In the genomic region with DNA sequence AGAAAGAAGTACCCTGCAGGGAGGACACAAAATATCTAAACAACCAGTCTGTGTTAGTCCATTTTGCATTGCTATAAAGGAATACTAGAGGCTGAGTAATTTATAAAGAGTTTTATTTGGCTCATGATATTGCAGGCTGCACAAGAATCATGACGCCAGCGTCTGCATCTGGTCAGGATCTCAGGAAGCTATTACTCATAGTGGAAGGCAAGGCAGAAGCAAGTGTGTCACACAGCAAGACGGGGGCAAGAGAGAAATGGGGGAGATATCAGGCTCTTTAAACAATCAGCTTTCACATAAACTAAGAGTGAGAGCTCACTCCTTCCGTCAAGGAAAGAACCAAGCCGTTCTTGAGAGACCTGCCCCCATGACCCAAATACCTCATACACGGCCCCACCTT, we compare ENCODE assay signal across 21 cellular contexts.
DNase-seq lines count a peak whose midpoint lies in the region; ATAC-seq and TF ChIP-seq lines count a peak whose summit lies in the region.
"Had no signal": no experiment of that assay in that cellular context is flagged by ENCODE, and none has a peak within 500 bp of the region (broad histone marks: within the 10 kb centered on the region; RNA-seq: fewer than 3 reads in every experiment).

No MANE protein-coding gene starts in this region.

- H3K27me3 ChIP-seq in Caco-2 (replicated peaks; ENCODE audit: control insufficient read depth, insufficient read depth, low read length), result no peaks in the 10 kb centered on the region
- H3K27me3 ChIP-seq: adrenal gland, colonic mucosa, SJSA1 had no signal

- no peak for TF ChIP-seq CTCF in fibroblast of pulmonary artery (IDR thresholded peaks at IDR 0.05; ENCODE audit: low read length, missing control alignments)
- no peak for TF ChIP-seq CTCF in Caco-2 (IDR thresholded peaks at IDR 0.05; ENCODE audit: insufficient read depth in 1 of 2, low read depth in 1 of 2, low read length in 1 of 2, severe bottlenecking in 1 of 2, unreplicated experiment in 1 of 2)

- DNase-seq in A172 (ENCODE audit: low spot score) (peak; percentile 51), H4 (ENCODE audit: low spot score) (peak; percentile 36), fibroblast of pulmonary artery (ENCODE audit: low read depth) (peak; percentile 91), NCI-H82 treated with DMSO at 0.1 percent for 48 hours (lab: John Stamatoyannopoulos, UW; ENCODE audit: unreplicated experiment) (no peak), Caco-2 (no peak)
- DNase-seq: activated CD4-positive, alpha-beta T cell treated with anti-CD3 and anti-CD28 coated beads, Interleukin-2, amount 50 U/mL, for 4 hours; activated T-cell treated with anti-CD3 and anti-CD28 coated beads, Interleukin-2, amount 50 U/mL, for 72 hours; adrenal gland; Calu3; colonic mucosa; naive thymus-derived CD8-positive, alpha-beta T cell; NCI-H2171; NK-92 treated with Interleukin-12 subunit alpha and Interleukin-12 subunit beta, amount 100 ng/mL, for 24 hours; stimulated activated CD8-positive, alpha-beta memory T cell treated with anti-CD3 and anti-CD28 coated beads, Interleukin-4, amount 100 ng/mL, for 48 hours had no signal

- ATAC-seq in SK-N-SH treated with all-trans-retinoic acid at 6 μM for 48 hours, result peak; percentile 96
- ATAC-seq in HG02981 (IDR thresholded peaks at IDR 0.05; ENCODE audit: unreplicated experiment), result no peak
- ATAC-seq in GM21717 (IDR thresholded peaks at IDR 0.05; ENCODE audit: unreplicated experiment), result no peak
- ATAC-seq: A549; activated T-cell treated with anti-CD3 and anti-CD28 coated beads, Interleukin-2, amount 50 U/mL, for 72 hours; naive thymus-derived CD8-positive, alpha-beta T cell had no signal

- no peaks in the 10 kb centered on the region for H3K4me1 Mint-ChIP-seq in Caco-2 (ENCODE audit: low read depth, unreplicated experiment)
- H3K4me1 Mint-ChIP-seq: naive thymus-derived CD8-positive, alpha-beta T cell had no signal

- no peaks in the 10 kb centered on the region for H3K4me1 ChIP-seq in Caco-2
- H3K4me1 ChIP-seq: A549, adrenal gland, colonic mucosa, SJSA1 had no signal

- no peaks in the 10 kb centered on the region for H3K9me3 ChIP-seq in Caco-2
- H3K9me3 ChIP-seq: A549, adrenal gland, colonic mucosa, SJSA1, thoracic aorta had no signal

- no peaks in the 10 kb centered on the region for H3K36me3 ChIP-seq in Caco-2 (ENCODE audit: control insufficient read depth, insufficient read depth, low read length)
- H3K36me3 ChIP-seq: adrenal gland, colonic mucosa, SJSA1, thoracic aorta had no signal

- H3K36me3 Mint-ChIP-seq in Caco-2 (ENCODE audit: insufficient read depth, unreplicated experiment), result no peaks in the 10 kb centered on the region
- H3K36me3 Mint-ChIP-seq: naive thymus-derived CD8-positive, alpha-beta T cell had no signal

- intact Hi-C loops in Caco-2 (cut with micrococcal nuclease; ENCODE audit: unreplicated experiment), result no loop called here

- H3K27ac Mint-ChIP-seq in Caco-2 (ENCODE audit: unreplicated experiment), result no peak overlapping the region
- H3K27ac Mint-ChIP-seq: activated T-cell treated with anti-CD3 and anti-CD28 coated beads, Interleukin-2, amount 50 U/mL, for 72 hours; naive thymus-derived CD8-positive, alpha-beta T cell had no signal

- no peak overlapping the region for H3K4me3 Mint-ChIP-seq in Caco-2 (ENCODE audit: unreplicated experiment)
- H3K4me3 Mint-ChIP-seq: activated T-cell treated with anti-CD3 and anti-CD28 coated beads, Interleukin-2, amount 50 U/mL, for 72 hours; naive thymus-derived CD8-positive, alpha-beta T cell had no signal

- CTCF ChIA-PET in Caco-2 (lab: Charles Lee), result no interaction called here

- BruUV-seq in Caco-2 (replicated peaks; lab: Mats Ljungman, UMichigan), result no TSS peak

- POLR2A ChIA-PET in Caco-2 (lab: Charles Lee), result no interaction called here

- no peaks in the 10 kb centered on the region for H3K9me3 Mint-ChIP-seq in Caco-2 (ENCODE audit: unreplicated experiment)

- peaks cover 6% of the 10 kb centered on the region for H3K27me3 Mint-ChIP-seq in Caco-2 (ENCODE audit: insufficient read depth, unreplicated experiment)

- H3K4me3 ChIP-seq in fibroblast of pulmonary artery (replicated peaks; ENCODE audit: low read depth, low read length) (no peak overlapping the region), Caco-2 (ENCODE audit: low read depth, low read length) (no peak overlapping the region)
- H3K4me3 ChIP-seq: A549, adrenal gland, colonic mucosa, lung, SJSA1, thoracic aorta had no signal

TF ChIP-seq in SK-N-SH treated with all-trans-retinoic acid at 6 μM for 48 hours, 23 proteins besides CTCF, POLR2A, EP300 and RAD21:
- TF ChIP-seq ZC3H10 (CRISPR knock-in tag; IDR thresholded peaks at IDR 0.05) (peak; percentile 91), OSR1 (CRISPR knock-in tag; IDR thresholded peaks at IDR 0.05) (no peak), CSDC2 (CRISPR knock-in tag; IDR thresholded peaks at IDR 0.05) (no peak), RARB (CRISPR knock-in tag; IDR thresholded peaks at IDR 0.05) (no peak), GLIS3 (CRISPR knock-in tag; IDR thresholded peaks at IDR 0.05) (no peak), ISL1 (CRISPR knock-in tag; IDR thresholded peaks at IDR 0.05) (peak; percentile 61; the same call in 1 of the 2 replicates), ZFP3 (CRISPR knock-in tag; IDR thresholded peaks at IDR 0.05) (0 out of 2 replicates have a peak, but pooled peaks have one; percentile 72), SNAI2 (CRISPR knock-in tag; IDR thresholded peaks at IDR 0.05) (no peak), TOX (CRISPR knock-in tag; IDR thresholded peaks at IDR 0.05; ENCODE audit: borderline replicate concordance) (peak; percentile 85; the same call in 1 of the 2 replicates), ZNF70 (CRISPR knock-in tag; IDR thresholded peaks at IDR 0.05) (no peak), ZNF565 (CRISPR knock-in tag; conservative IDR thresholded peaks at IDR 0.05; ENCODE audit: low read depth) (no peak), PPARA (CRISPR knock-in tag; IDR thresholded peaks at IDR 0.05; ENCODE audit: borderline replicate concordance) (no peak), ESRRG (CRISPR knock-in tag; IDR thresholded peaks at IDR 0.05) (no peak), TCF4 (CRISPR knock-in tag; IDR thresholded peaks at IDR 0.05; ENCODE audit: borderline replicate concordance) (no peak), BACH2 (CRISPR knock-in tag; IDR thresholded peaks at IDR 0.05; ENCODE audit: borderline replicate concordance) (no peak)
- TF ChIP-seq, protein P1, sequence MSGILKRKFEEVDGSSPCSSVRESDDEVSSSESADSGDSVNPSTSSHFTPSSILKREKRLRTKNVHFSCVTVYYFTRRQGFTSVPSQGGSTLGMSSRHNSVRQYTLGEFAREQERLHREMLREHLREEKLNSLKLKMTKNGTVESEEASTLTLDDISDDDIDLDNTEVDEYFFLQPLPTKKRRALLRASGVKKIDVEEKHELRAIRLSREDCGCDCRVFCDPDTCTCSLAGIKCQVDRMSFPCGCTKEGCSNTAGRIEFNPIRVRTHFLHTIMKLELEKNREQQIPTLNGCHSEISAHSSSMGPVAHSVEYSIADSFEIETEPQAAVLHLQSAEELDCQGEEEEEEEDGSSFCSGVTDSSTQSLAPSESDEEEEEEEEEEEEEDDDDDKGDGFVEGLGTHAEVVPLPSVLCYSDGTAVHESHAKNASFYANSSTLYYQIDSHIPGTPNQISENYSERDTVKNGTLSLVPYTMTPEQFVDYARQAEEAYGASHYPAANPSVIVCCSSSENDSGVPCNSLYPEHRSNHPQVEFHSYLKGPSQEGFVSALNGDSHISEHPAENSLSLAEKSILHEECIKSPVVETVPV (CRISPR knock-in tag; IDR thresholded peaks at IDR 0.05), result no peak
TF ChIP-seq in SK-N-SH treated with all-trans-retinoic acid at 6 μM for 48 hours: peak in this region for 4.

Comparison
In these comparisons a context has a peak if more than half of its experiments do, and no peak if none do; other contexts are left out.
1. DNase-seq: peak in A172 (single experiment), H4 (single experiment) and fibroblast of pulmonary artery (single experiment); none in NCI-H82 treated with DMSO at 0.1 percent for 48 hours (single experiment) and Caco-2 (0 of 2).